Comparison of ENCODE assay signal across 9 cellular contexts in the genomic region with DNA sequence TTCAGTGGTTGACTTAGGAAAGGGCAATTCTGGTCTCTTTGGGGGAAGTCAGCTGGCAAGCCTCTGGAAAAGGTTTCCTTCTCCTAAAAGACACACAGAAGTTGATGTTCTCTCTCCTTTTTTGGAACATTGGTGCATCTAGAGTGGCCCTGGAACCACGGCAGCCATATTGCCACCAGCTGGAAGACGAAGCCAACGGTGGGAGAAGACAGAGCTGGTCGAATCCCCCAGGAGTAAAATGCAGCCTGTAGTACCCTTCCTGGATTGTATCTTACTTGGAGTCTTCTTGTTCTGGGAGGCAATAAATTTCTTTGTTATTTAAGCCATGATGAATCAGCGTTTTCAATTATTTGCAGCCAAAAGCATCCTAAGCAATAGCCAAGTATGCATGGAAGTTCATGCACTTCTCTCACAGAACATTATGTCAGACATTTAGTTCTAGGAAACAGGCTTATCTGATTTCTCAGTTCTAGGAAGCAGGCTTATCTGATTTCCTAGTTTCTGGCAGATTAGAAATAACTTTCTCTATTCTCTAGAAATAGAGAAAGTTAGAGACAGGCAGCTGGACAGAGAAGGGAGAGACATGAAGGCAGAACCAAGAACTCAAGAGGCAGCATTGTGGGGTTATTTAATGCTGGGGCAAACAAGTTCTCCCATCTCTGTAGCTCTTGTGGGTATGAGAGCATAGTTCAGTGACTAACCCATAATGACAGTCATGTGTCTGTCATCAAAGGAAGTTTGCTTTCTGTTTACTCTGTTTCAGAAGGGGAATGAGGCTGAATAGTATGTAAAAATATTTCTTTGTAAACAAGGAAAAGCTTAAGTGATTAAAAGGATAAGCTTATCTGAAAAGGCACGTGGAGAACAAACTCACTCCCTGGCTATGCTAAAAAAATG. TPM values are rescaled to one million over a fixed set of nuclear protein-coding genes. Genes with fewer than 3 reads are reported as not detected.
A peak's percentile ranks its signal among the peaks of the same experiment; 100 is the strongest.
DNase-seq lines count a peak whose midpoint lies in the region; ATAC-seq and TF ChIP-seq lines count a peak whose summit lies in the region.
"Had no signal": no experiment of that assay in that cellular context is flagged by ENCODE, and none has a peak within 500 bp of the region (broad histone marks: within the 10 kb centered on the region; RNA-seq: fewer than 3 reads in every experiment).

No MANE protein-coding gene starts in this region.

- no peaks in the 10 kb centered on the region for H3K36me3 ChIP-seq in right lobe of liver

- BruUV-seq in Calu3 (replicated peaks; lab: Mats Ljungman, UMichigan) = TSS peak; percentile 76

- H3K4me3 Mint-ChIP-seq in Calu3 (ENCODE audit: low read depth, unreplicated experiment) (peak overlapping the region; percentile 32), WTC11 (no peak overlapping the region)
- H3K4me3 Mint-ChIP-seq: nephron had no signal

- intact Hi-C loops in Calu3 (cut with micrococcal nuclease; ENCODE audit: unreplicated experiment) (loop anchor here (1.0 to 5.0 kb wide), 2 partner anchors 20 to 65 kb away; no protein-coding TSS in a partner anchor), right lobe of liver (cut with DNase I) (no loop called here)

- H3K27ac Mint-ChIP-seq in Calu3 (ENCODE audit: unreplicated experiment) (peak overlapping the region; percentile 76), WTC11 (peak overlapping the region; percentile 22; the same call in 1 of the 2 replicates)
- H3K27ac Mint-ChIP-seq: nephron had no signal

- no peak overlapping the region for H3K4me3 ChIP-seq in right lobe of liver

- 63% methylated on average over 6 of the region's 6 CpGs for WGBS in right lobe of liver (ENCODE audit: insufficient coverage, low coverage, low lambda C conversion rate, missing lambda C conversion rate)

- no peaks in the 10 kb centered on the region for H3K27me3 ChIP-seq in right lobe of liver

- no peaks in the 10 kb centered on the region for H3K9me3 ChIP-seq in right lobe of liver

- POLR2A ChIA-PET in WTC11 (lab: Charles Lee) = no interaction called here

- peaks cover 0 to 23% (median 0%) of the 10 kb centered on the region in 4 donors for H3K4me1 ChIP-seq in right lobe of liver

- H3K9me3 Mint-ChIP-seq in Calu3 (ENCODE audit: low read depth, unreplicated experiment) (no peaks in the 10 kb centered on the region), WTC11 (peaks cover 6% of the 10 kb centered on the region; the same call in 1 of the 2 replicates)
- H3K9me3 Mint-ChIP-seq: nephron had no signal

- no peak for TF ChIP-seq POLR2A in right lobe of liver (IDR thresholded peaks at IDR 0.05)

- H3K4me1 Mint-ChIP-seq in Calu3 (ENCODE audit: low read depth, unreplicated experiment) = peaks cover 50% of the 10 kb centered on the region
- H3K4me1 Mint-ChIP-seq in WTC11 = peaks cover 18% of the 10 kb centered on the region

- no peaks in the 10 kb centered on the region for H3K27me3 Mint-ChIP-seq in Calu3 (ENCODE audit: unreplicated experiment)
- H3K27me3 Mint-ChIP-seq in WTC11 (ENCODE audit: low read depth) = peaks cover 4% of the 10 kb centered on the region

- peaks cover 6% of the 10 kb centered on the region for H3K36me3 Mint-ChIP-seq in Calu3 (ENCODE audit: insufficient read depth, unreplicated experiment)
- H3K36me3 Mint-ChIP-seq in WTC11 = no peaks in the 10 kb centered on the region; the same call in 1 of the 2 replicates

- H3K27ac ChIP-seq in right lobe of liver = peak overlapping the region in 1 of 3 donors; percentile 10

- TF ChIP-seq CTCF in Calu3 (IDR thresholded peaks at IDR 0.05; ENCODE audit: unreplicated experiment) (no peak), WTC11 (IDR thresholded peaks at IDR 0.05) (no peak), right lobe of liver (IDR thresholded peaks at IDR 0.05) (no peak)

- no peak for DNase-seq in Calu3
- DNase-seq in WTC11 (ENCODE audit: low spot score) = no peak
- DNase-seq in right lobe of liver = no peak
- DNase-seq in putamen (ENCODE audit: low spot score) = no peak
- DNase-seq in NCI-H226 = no peak
- no peak for DNase-seq in NCI-H128 (lab: John Stamatoyannopoulos, UW; ENCODE audit: unreplicated experiment)

- CTCF ChIA-PET in Calu3 (lab: Charles Lee) (interaction anchor here (0.7 to 1.4 kb wide), 3 partner anchors 13 to 59 kb away, joined by 3 read pairs; no protein-coding TSS in a partner anchor), WTC11 (lab: Charles Lee) (interaction anchor here (1.1 to 1.6 kb wide), 2 partner anchors 54 to 525 kb away, joined by 3 to 4 read pairs; no protein-coding TSS in a partner anchor)

- ATAC-seq in GM19397 (IDR thresholded peaks at IDR 0.05; ENCODE audit: unreplicated experiment) (peak; percentile 72), HG03378 (IDR thresholded peaks at IDR 0.05; ENCODE audit: unreplicated experiment) (peak; percentile 62), WTC11 (no peak), right lobe of liver (peak; percentile 53 to 87 (median 68))

TF ChIP-seq in WTC11, 78 proteins besides CTCF, POLR2A, EP300 and RAD21:
- TF ChIP-seq NR3C1 (CRISPR knock-in tag; conservative IDR thresholded peaks at IDR 0.05; ENCODE audit: low read depth) (no peak), ZNF219 (CRISPR knock-in tag; IDR thresholded peaks at IDR 0.05; ENCODE audit: borderline replicate concordance) (no peak), GTF2I (CRISPR knock-in tag; conservative IDR thresholded peaks at IDR 0.05) (no peak), TP53 (CRISPR knock-in tag; IDR thresholded peaks at IDR 0.05) (no peak), ZNF263 (CRISPR knock-in tag; IDR thresholded peaks at IDR 0.05; ENCODE audit: low read depth) (no peak), RORB (CRISPR knock-in tag; IDR thresholded peaks at IDR 0.05) (no peak), NFYB (CRISPR knock-in tag; conservative IDR thresholded peaks at IDR 0.05; ENCODE audit: low read depth) (no peak), ETV6 (CRISPR knock-in tag; IDR thresholded peaks at IDR 0.05) (no peak), ZBTB21 (CRISPR knock-in tag; IDR thresholded peaks at IDR 0.05; ENCODE audit: borderline replicate concordance) (no peak), NR2C2 (CRISPR knock-in tag; IDR thresholded peaks at IDR 0.05) (no peak)
- TF ChIP-seq, protein P1, sequence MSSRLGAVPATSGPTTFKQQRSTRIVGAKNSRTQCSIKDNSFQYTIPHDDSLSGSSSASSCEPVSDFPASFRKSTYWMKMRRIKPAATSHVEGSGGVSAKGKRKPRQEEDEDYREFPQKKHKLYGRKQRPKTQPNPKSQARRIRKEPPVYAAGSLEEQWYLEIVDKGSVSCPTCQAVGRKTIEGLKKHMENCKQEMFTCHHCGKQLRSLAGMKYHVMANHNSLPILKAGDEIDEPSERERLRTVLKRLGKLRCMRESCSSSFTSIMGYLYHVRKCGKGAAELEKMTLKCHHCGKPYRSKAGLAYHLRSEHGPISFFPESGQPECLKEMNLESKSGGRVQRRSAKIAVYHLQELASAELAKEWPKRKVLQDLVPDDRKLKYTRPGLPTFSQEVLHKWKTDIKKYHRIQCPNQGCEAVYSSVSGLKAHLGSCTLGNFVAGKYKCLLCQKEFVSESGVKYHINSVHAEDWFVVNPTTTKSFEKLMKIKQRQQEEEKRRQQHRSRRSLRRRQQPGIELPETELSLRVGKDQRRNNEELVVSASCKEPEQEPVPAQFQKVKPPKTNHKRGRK (CRISPR knock-in tag; IDR thresholded peaks at IDR 0.05; ENCODE audit: borderline replicate concordance) = no peak
- TF ChIP-seq, protein P2, sequence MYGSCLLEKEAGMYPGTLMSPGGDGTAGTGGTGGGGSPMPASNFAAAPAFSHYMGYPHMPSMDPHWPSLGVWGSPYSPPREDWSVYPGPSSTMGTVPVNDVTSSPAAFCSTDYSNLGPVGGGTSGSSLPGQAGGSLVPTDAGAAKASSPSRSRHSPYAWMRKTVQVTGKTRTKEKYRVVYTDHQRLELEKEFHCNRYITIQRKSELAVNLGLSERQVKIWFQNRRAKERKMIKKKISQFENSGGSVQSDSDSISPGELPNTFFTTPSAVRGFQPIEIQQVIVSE (CRISPR knock-in tag; IDR thresholded peaks at IDR 0.05; ENCODE audit: borderline replicate concordance) = no peak
- TF ChIP-seq, protein P3, sequence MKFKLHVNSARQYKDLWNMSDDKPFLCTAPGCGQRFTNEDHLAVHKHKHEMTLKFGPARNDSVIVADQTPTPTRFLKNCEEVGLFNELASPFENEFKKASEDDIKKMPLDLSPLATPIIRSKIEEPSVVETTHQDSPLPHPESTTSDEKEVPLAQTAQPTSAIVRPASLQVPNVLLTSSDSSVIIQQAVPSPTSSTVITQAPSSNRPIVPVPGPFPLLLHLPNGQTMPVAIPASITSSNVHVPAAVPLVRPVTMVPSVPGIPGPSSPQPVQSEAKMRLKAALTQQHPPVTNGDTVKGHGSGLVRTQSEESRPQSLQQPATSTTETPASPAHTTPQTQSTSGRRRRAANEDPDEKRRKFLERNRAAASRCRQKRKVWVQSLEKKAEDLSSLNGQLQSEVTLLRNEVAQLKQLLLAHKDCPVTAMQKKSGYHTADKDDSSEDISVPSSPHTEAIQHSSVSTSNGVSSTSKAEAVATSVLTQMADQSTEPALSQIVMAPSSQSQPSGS (CRISPR knock-in tag; IDR thresholded peaks at IDR 0.05; ENCODE audit: borderline replicate concordance, low read depth) = no peak
TF ChIP-seq in WTC11: peak in this region for 0.

RNA-seq across cellular contexts. Expression of a gene that starts 40.5 kb away (rescaled TPM):
- total RNA-seq in Calu3 (2022) (63.9 and 71.8 TPM in 2 replicates), WTC11 (2021) (5.2 to 6.3 TPM (median 5.8 TPM) in 3 replicates), right lobe of liver (10 to 100 TPM in 5 of 6 experiments, 1 to 10 TPM in 1; 5.2 to 28.2 (median 20.7) TPM)
